In the genomic region with DNA sequence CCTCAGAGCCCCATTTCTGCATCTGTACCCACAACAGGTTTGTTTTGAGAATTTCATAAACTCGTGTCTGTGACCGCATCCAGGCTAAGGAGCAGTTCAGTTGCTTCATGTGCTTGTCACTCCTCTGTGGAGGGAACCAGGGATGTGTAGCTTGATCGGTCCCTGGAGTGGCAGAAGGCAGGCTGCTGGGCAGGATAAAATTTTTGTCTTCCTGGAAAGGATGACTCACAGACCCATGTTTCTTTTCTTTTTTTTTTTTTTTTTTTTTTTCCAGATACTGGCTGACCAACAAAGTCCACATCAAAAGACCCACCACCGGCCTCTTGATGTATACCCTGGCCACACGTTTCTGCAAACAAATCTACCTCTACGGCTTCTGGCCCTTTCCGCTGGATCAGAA, we compare ENCODE assay signal across 15 cellular contexts.
DNase-seq lines count a peak whose midpoint lies in the region; FAIRE-seq and TF ChIP-seq lines count a peak whose summit lies in the region.
"Had no signal": no experiment of that assay in that cellular context is flagged by ENCODE, and none has a peak within 500 bp of the region (broad histone marks: within the 10 kb centered on the region; RNA-seq: fewer than 3 reads in every experiment).

No MANE protein-coding gene starts in this region.

- H4K20me1 ChIP-seq in fibroblast of lung (ENCODE audit: control insufficient read depth, extremely low read depth, insufficient read depth, low read length), result no peaks in the 10 kb centered on the region

- CTCF ChIA-PET in A673 (lab: Charles Lee), result no interaction called here

- no peaks in the 10 kb centered on the region for H3K27me3 ChIP-seq in fibroblast of lung (ENCODE audit: control insufficient read depth, insufficient read depth, low read length)
- H3K27me3 ChIP-seq in A673 (replicated peaks; ENCODE audit: insufficient read depth, low read depth, low read length, poor library complexity), result no peaks in the 10 kb centered on the region

- H3K27ac ChIP-seq in fibroblast of lung (ENCODE audit: insufficient read depth, low read length), result no peak overlapping the region
- H3K27ac ChIP-seq in A673 (ENCODE audit: low read depth, low read length, poor library complexity, severe bottlenecking), result no peak overlapping the region

- no peak overlapping the region for H3K9ac ChIP-seq in fibroblast of lung (ENCODE audit: insufficient read depth, low read length)

- H3K36me3 ChIP-seq in fibroblast of lung (ENCODE audit: control insufficient read depth, insufficient read depth, low read length) (no peaks in the 10 kb centered on the region), A673 (ENCODE audit: insufficient read depth, low read length, poor library complexity, severe bottlenecking) (no peaks in the 10 kb centered on the region)

- no peaks in the 10 kb centered on the region for H3K4me1 ChIP-seq in fibroblast of lung (ENCODE audit: control insufficient read depth, extremely low read depth, insufficient read depth, low read length)
- no peaks in the 10 kb centered on the region for H3K4me1 ChIP-seq in A673 (ENCODE audit: insufficient read depth, low read length, poor library complexity, severe bottlenecking)

- no TSS peak for BruUV-seq in A673 (replicated peaks; lab: Mats Ljungman, UMichigan)

- no peak overlapping the region for H3K4me3 ChIP-seq in fibroblast of lung (replicated peaks in 1 of 4; ENCODE audit: control extremely low read depth in 1 of 4, insufficient read depth in 1 of 4, low read depth in 3 of 4, low read length in 4 of 4)
- H3K4me3 ChIP-seq in A673 (ENCODE audit: low read depth, low read length, poor library complexity, severe bottlenecking), result no peak overlapping the region

- TF ChIP-seq CTCF in fibroblast of lung (conservative IDR thresholded peaks at IDR 0.05 in 1 of 2, IDR thresholded peaks at IDR 0.05 in 1 of 2; ENCODE audit: low read depth in 1 of 2, low read length in 2 of 2) (no peak), A673 (conservative IDR thresholded peaks at IDR 0.05; ENCODE audit: low read depth, low read length) (no peak)

- intact Hi-C loops in A673 (cut with micrococcal nuclease; ENCODE audit: unreplicated experiment), result no loop called here

- FAIRE-seq in urothelium cell line (lab: Jason Lieb, UNC), result no peak
- FAIRE-seq: HepG2 had no signal

- POLR2A ChIA-PET in A673 (lab: Charles Lee; ENCODE audit: low non-redundant PET), result no interaction called here

- H3K79me2 ChIP-seq in fibroblast of lung (ENCODE audit: control insufficient read depth, insufficient read depth, low read length), result no peaks in the 10 kb centered on the region

- DNase-seq in GM03348 (ENCODE audit: low spot score) (peak; percentile 24), RPMI7951 (ENCODE audit: low read depth) (peak; percentile 84), fibroblast of lung (ENCODE audit: low read depth in 2 of 2) (peak; percentile 5 to 51), urothelium cell line (ENCODE audit: low spot score) (peak; percentile 72), globus pallidus (ENCODE audit: low spot score) (no peak), A673 (ENCODE audit: low spot score) (no peak)
- DNase-seq in activated naive CD4-positive, alpha-beta T cell (lab: John Stamatoyannopoulos, UW), result no peak
- DNase-seq: CD4-positive, CD25-positive, alpha-beta regulatory T cell; DND-41; H7; NCI-H1417; NCI-H1930; NCI-H2171; SIG-M5 had no signal

- no peak overlapping the region for H3K4me2 ChIP-seq in fibroblast of lung (ENCODE audit: extremely low read depth, insufficient read depth, low read length)

- H2AFZ ChIP-seq in fibroblast of lung (ENCODE audit: low read length), result no peak overlapping the region

- no peaks in the 10 kb centered on the region for H3K9me3 ChIP-seq in fibroblast of lung (ENCODE audit: control insufficient read depth, insufficient read depth, low read depth, low read length)
- no peaks in the 10 kb centered on the region for H3K9me3 ChIP-seq in A673 (ENCODE audit: low read depth, low read length, poor library complexity, severe bottlenecking)

Comparison
In these comparisons a context has a peak if more than half of its experiments do, and no peak if none do; other contexts are left out.
1. DNase-seq: peak in GM03348 (single experiment), RPMI7951 (single experiment), fibroblast of lung (2 of 2) and urothelium cell line (single experiment); none in globus pallidus (single experiment), A673 (single experiment) and activated naive CD4-positive, alpha-beta T cell (0 of 4).